ENCODE assay signal across 7 cellular contexts in genomic region chr12:27237790-27238771, GRCh38. TPM values are rescaled to one million over a fixed set of nuclear protein-coding genes. Genes with fewer than 3 reads are reported as not detected.
DNase-seq lines count a peak whose midpoint lies in the region; ATAC-seq and TF ChIP-seq lines count a peak whose summit lies in the region.

No MANE protein-coding gene starts in this region.

- intact Hi-C loops in lower lobe of right lung (cut with DNase I), result no loop called here
- intact Hi-C loops in transverse colon (cut with DNase I; ENCODE audit: low total_unique reads), result no loop called here

- CTCF ChIA-PET in T-cell (lab: Charles Lee), result interaction anchor here (0.6 to 1.1 kb wide), 4 partner anchors 203 to 1913 kb away, joined by 3 to 5 read pairs (median 4); no protein-coding TSS in a partner anchor

- 52 to 63% methylated on average over 5 to 6 of the region's 6 CpGs for WGBS in transverse colon (ENCODE audit: low coverage in 1 of 2), 2 donors

- TF ChIP-seq EP300 in transverse colon (IDR thresholded peaks at IDR 0.05; ENCODE audit: low read depth), result no peak

- peaks cover 0 to 1% (median 0%) of the 10 kb centered on the region in 3 donors for H3K9me3 Mint-ChIP-seq in T-cell

- peak overlapping the region in 2 of 3 donors; percentile 23 to 29 for H3K4me3 Mint-ChIP-seq in T-cell

- H3K9me3 ChIP-seq in lower lobe of right lung (no peaks in the 10 kb centered on the region), transverse colon (no peaks in the 10 kb centered on the region)

- TF ChIP-seq CTCF in lower lobe of right lung (IDR thresholded peaks at IDR 0.05) (no peak), omental fat pad (IDR thresholded peaks at IDR 0.05) (no peak), transverse colon (IDR thresholded peaks at IDR 0.05) (no peak)

- DNase-seq in T-cell, result peak in 1 of 34 experiments; percentile 13
- no peak for DNase-seq in lower lobe of right lung
- no peak for DNase-seq in omental fat pad (ENCODE audit: low spot score)
- no peak for DNase-seq in NCI-H1694 (lab: John Stamatoyannopoulos, UW)
- DNase-seq in transverse colon, result no peak

- peak overlapping the region; percentile 37 for H3K27ac ChIP-seq in lower lobe of right lung
- H3K27ac ChIP-seq in transverse colon, result peak overlapping the region in 2 of 4 donors; percentile 30 to 36

- peak; percentile 62 for ATAC-seq in GM19351 (IDR thresholded peaks at IDR 0.05; ENCODE audit: unreplicated experiment)
- ATAC-seq in HG02973 (IDR thresholded peaks at IDR 0.05; ENCODE audit: unreplicated experiment), result peak; percentile 61
- peak; percentile 50 to 85 (median 67) for ATAC-seq in T-cell (replicated peaks in 1 of 4)
- peak; percentile 78 to 86 for ATAC-seq in lower lobe of right lung
- ATAC-seq in omental fat pad (ENCODE audit: low FRiP score), result no peak

- H3K4me1 ChIP-seq in lower lobe of right lung (peaks cover 7% of the 10 kb centered on the region), transverse colon (peaks cover 0 to 4% (median 0%) of the 10 kb centered on the region in 4 donors)

- no peaks in the 10 kb centered on the region for H3K36me3 Mint-ChIP-seq in T-cell

- POLR2A ChIA-PET in T-cell (lab: Charles Lee), result interaction anchor here in 1 of 2 donors (0.7 kb wide), 1 partner anchor 217 kb away, joined by 4 read pairs; no protein-coding TSS in a partner anchor

- peaks cover 26 to 28% (median 27%) of the 10 kb centered on the region in 3 donors for H3K4me1 Mint-ChIP-seq in T-cell

- no peak for TF ChIP-seq POLR2A in transverse colon (IDR thresholded peaks at IDR 0.05)

- H3K27me3 Mint-ChIP-seq in T-cell, result no peaks in the 10 kb centered on the region

- peak overlapping the region; percentile 80 to 85 for H3K27ac Mint-ChIP-seq in T-cell

- H3K4me3 ChIP-seq in lower lobe of right lung, result no peak overlapping the region
- no peak overlapping the region for H3K4me3 ChIP-seq in transverse colon

- in situ Hi-C loops in transverse colon (cut with MboI; ENCODE audit: low pct_ligation_motif_present in 1 of 4, low pct_unique_long_range_greater_than_20kb in 1 of 4, low sequenced_read_pairs in 3 of 4), result no loop called here

- H3K27me3 ChIP-seq in lower lobe of right lung (ENCODE audit: low read depth) (no peaks in the 10 kb centered on the region), transverse colon (no peaks in the 10 kb centered on the region)

- H3K36me3 ChIP-seq in lower lobe of right lung (no peaks in the 10 kb centered on the region), transverse colon (no peaks in the 10 kb centered on the region)

RNA-seq across cellular contexts. Expression of gene STK38L, which starts 6.0 kb away (rescaled TPM):
- total RNA-seq in T-cell (10 to 100 TPM; 13.5 to 19.6 (median 18.3) TPM), lower lobe of right lung (22.2 TPM), omental fat pad (10 to 100 TPM; 28.1 to 66.4 (median 46.5) TPM), transverse colon (10 to 100 TPM; 18.5 to 51.8 (median 40.9) TPM)
